18 cellular contexts compared by ENCODE assay signal in the genomic region with DNA sequence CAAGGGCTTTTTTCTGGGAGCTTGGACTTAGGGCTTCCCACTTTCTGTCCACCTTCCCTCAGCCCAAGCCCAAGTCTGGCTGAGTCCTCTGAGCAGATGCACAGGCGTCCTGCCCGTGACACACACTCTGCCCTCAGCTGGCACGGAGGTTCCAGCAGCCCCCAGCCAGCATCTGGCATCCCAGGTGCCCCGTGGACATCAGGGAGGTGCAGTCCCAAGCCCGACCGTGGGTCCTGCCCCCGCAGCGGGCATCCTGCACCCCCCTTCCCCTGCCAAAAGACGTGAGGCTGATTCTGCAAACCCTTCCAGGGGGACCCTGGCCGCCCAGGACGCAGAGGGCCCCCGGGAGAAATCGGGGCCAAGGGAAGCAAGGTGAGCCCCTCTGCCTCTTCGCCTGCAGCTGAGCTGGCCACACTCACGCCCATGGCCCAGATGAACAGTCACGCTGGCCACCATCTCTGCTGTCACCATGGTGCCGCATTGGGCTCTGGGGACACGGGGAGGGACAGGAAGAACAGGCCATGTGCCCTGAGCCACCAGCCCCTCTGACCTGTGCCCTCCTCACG. TPM values are rescaled to one million over a fixed set of nuclear protein-coding genes. Genes with fewer than 3 reads are reported as not detected.
DNase-seq lines count a peak whose midpoint lies in the region; ATAC-seq, FAIRE-seq and TF ChIP-seq lines count a peak whose summit lies in the region.
"Had no signal": no experiment of that assay in that cellular context is flagged by ENCODE, and none has a peak within 500 bp of the region (broad histone marks: within the 10 kb centered on the region; RNA-seq: fewer than 3 reads in every experiment).

No MANE protein-coding gene starts in this region.

- peak; percentile 24 for DNase-seq in activated CD4-positive, CD25-positive, alpha-beta regulatory T cell treated with anti-CD3 and anti-CD28 coated beads, Interleukin-2, amount 50 U/mL, for 72 hours
- DNase-seq in WTC11 (ENCODE audit: low spot score), result peak; percentile 5
- DNase-seq in left colon, result peak; percentile 0 to 20
- DNase-seq in spleen, result peak; percentile 65
- no peak for DNase-seq in NCI-H1930 (lab: John Stamatoyannopoulos, UW)
- no peak for DNase-seq in NCI-H2081 (lab: John Stamatoyannopoulos, UW)
- no peak for DNase-seq in small intestine
- DNase-seq: GF-D8; midbrain; NCI-H1417; NCI-H510A; stimulated activated CD4-positive, alpha-beta T cell treated with anti-CD3 and anti-CD28 coated beads, Interleukin-2, amount 100 ng/mL, for 48 hours; SW 1271 had no signal

- H3K36me3 Mint-ChIP-seq in WTC11, result peaks cover 27% of the 10 kb centered on the region

- H3K4me3 Mint-ChIP-seq in WTC11, result no peak overlapping the region
- H3K4me3 Mint-ChIP-seq: dendritic cell treated with granulocyte-macrophage colony-stimulating factor and Interleukin-4, amounts not matched to agents 40 ng/mL and 50 ng/mL, for 4 days had no signal

- H3K27me3 ChIP-seq in spleen (replicated peaks in 1 of 7), result no peaks in the 10 kb centered on the region
- H3K27me3 ChIP-seq in small intestine (ENCODE audit: control insufficient read depth in 2 of 2, insufficient read depth in 2 of 2, low read length in 2 of 2), result no peaks in the 10 kb centered on the region

- H3K36me3 ChIP-seq in spleen, result peaks cover 0 to 99% (median 41%) of the 10 kb centered on the region in 6 donors
- peaks cover 0 to 2% of the 10 kb centered on the region in 2 donors for H3K36me3 ChIP-seq in small intestine (ENCODE audit: control insufficient read depth in 2 of 2, insufficient read depth in 2 of 2, low read length in 2 of 2)

- H3K4me1 ChIP-seq in spleen (no peaks in the 10 kb centered on the region), small intestine (ENCODE audit: control insufficient read depth in 2 of 2, insufficient read depth in 1 of 2, low read depth in 1 of 2, low read length in 1 of 2) (no peaks in the 10 kb centered on the region)
- H3K4me1 ChIP-seq: psoas muscle had no signal

- H3K27me3 Mint-ChIP-seq in WTC11 (ENCODE audit: low read depth), result no peaks in the 10 kb centered on the region

- H3K4me3 ChIP-seq in spleen, result no peak overlapping the region
- H3K4me3 ChIP-seq in small intestine (ENCODE audit: low read depth in 1 of 2, low read length in 2 of 2), result no peak overlapping the region
- H3K4me3 ChIP-seq: psoas muscle had no signal

- POLR2A ChIA-PET in WTC11 (lab: Charles Lee), result no interaction called here

- H3K27ac ChIP-seq in spleen (no peak overlapping the region), small intestine (ENCODE audit: low read depth in 1 of 2, low read length in 1 of 2) (no peak overlapping the region)
- H3K27ac ChIP-seq: psoas muscle, VCaP had no signal

- WGBS in spleen, 5 donors, result 82 to 96% (median 89%) methylated on average over 19 of the region's 19 CpGs
- 72 to 88% (median 73%) methylated on average over 19 of the region's 19 CpGs for WGBS in small intestine, 3 donors

- no peak for FAIRE-seq in small intestine (lab: Jason Lieb, UNC)
- FAIRE-seq: astrocyte had no signal

- intact Hi-C loops in left colon (cut with DNase I, micrococcal nuclease) (no loop called here), spleen (cut with DNase I; ENCODE audit: low total_unique reads) (no loop called here)

- H3K9me3 Mint-ChIP-seq in WTC11, result peaks cover 6% of the 10 kb centered on the region; the same call in 1 of the 2 replicates
- H3K9me3 Mint-ChIP-seq: dendritic cell treated with granulocyte-macrophage colony-stimulating factor and Interleukin-4, amounts not matched to agents 40 ng/mL and 50 ng/mL, for 4 days had no signal

- CTCF ChIA-PET in WTC11 (lab: Charles Lee), result interaction anchor here (1.0 kb wide), 1 partner anchor 25 kb away, joined by 3 read pairs; no protein-coding TSS in a partner anchor

- no peak for TF ChIP-seq POLR2A in spleen (IDR thresholded peaks at IDR 0.05)

- no peak for ATAC-seq in activated CD4-positive, CD25-positive, alpha-beta regulatory T cell treated with anti-CD3 and anti-CD28 coated beads, Interleukin-2, amount 50 U/mL, for 24 hours
- no peak for ATAC-seq in WTC11
- no peak for ATAC-seq in left colon
- ATAC-seq: psoas muscle had no signal

- no peaks in the 10 kb centered on the region for H3K4me1 Mint-ChIP-seq in WTC11

- TF ChIP-seq CTCF in WTC11 (IDR thresholded peaks at IDR 0.05), result no peak
- no peak for TF ChIP-seq CTCF in spleen (IDR thresholded peaks at IDR 0.05 in 8 of 11, conservative IDR thresholded peaks at IDR 0.05 in 3 of 11)

- no peak overlapping the region for H3K27ac Mint-ChIP-seq in WTC11
- H3K27ac Mint-ChIP-seq: dendritic cell treated with granulocyte-macrophage colony-stimulating factor and Interleukin-4, amounts not matched to agents 40 ng/mL and 50 ng/mL, for 4 days had no signal

- H3K9me3 ChIP-seq in spleen (peaks cover 0 to 15% (median 10%) of the 10 kb centered on the region in 8 donors), small intestine (ENCODE audit: control insufficient read depth, low read depth) (no peaks in the 10 kb centered on the region)
- H3K9me3 ChIP-seq: psoas muscle had no signal

TF ChIP-seq in WTC11, 78 proteins besides CTCF, POLR2A, EP300 and RAD21 (continues in another document):
- TF ChIP-seq GTF2I (CRISPR knock-in tag; conservative IDR thresholded peaks at IDR 0.05) (no peak), ZNF512 (CRISPR knock-in tag; IDR thresholded peaks at IDR 0.05; ENCODE audit: borderline replicate concordance) (no peak), ZNF232 (CRISPR knock-in tag; IDR thresholded peaks at IDR 0.05) (no peak), ZNF425 (CRISPR knock-in tag; conservative IDR thresholded peaks at IDR 0.05) (no peak), ELF4 (CRISPR knock-in tag; IDR thresholded peaks at IDR 0.05; ENCODE audit: low read depth) (no peak), ZSCAN18 (CRISPR knock-in tag; IDR thresholded peaks at IDR 0.05) (no peak)
- TF ChIP-seq, protein P1, sequence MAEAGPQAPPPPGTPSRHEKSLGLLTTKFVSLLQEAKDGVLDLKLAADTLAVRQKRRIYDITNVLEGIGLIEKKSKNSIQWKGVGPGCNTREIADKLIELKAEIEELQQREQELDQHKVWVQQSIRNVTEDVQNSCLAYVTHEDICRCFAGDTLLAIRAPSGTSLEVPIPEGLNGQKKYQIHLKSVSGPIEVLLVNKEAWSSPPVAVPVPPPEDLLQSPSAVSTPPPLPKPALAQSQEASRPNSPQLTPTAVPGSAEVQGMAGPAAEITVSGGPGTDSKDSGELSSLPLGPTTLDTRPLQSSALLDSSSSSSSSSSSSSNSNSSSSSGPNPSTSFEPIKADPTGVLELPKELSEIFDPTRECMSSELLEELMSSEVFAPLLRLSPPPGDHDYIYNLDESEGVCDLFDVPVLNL (CRISPR knock-in tag; IDR thresholded peaks at IDR 0.05; ENCODE audit: borderline replicate concordance, low read depth), result no peak

RNA-seq across cellular contexts. Expression of gene COL6A2, which starts 20.5 kb away (rescaled TPM):
- total RNA-seq in WTC11 (2021) (111 to 138 TPM (median 138 TPM) in 3 replicates), left colon (100 to 1,000 TPM in 1 of 2 donors, 10 to 100 TPM in 1; 65.5 to 193 TPM), spleen (100 to 1,000 TPM; 105 to 259 (median 198) TPM)
- polyA plus RNA-seq in spleen (100 to 1,000 TPM; 101 to 244 (median 110) TPM), small intestine (100 to 1,000 TPM in 1 of 3 donors, 10 to 100 TPM in 1, 1 to 10 TPM in 1; 3.8 to 159 (median 14.3) TPM)

RNA-seq across cellular contexts. Expression of gene FTCD, which starts 37.0 kb away (rescaled TPM):
- 6.1 to 9.6 TPM (median 9.5 TPM) in 3 replicates for total RNA-seq in WTC11 (2021)
- under 1 TPM; 0.22 to 0.52 TPM for total RNA-seq in left colon
- 1 to 10 TPM in 1 of 7 donors, under 1 TPM in 1, not detected in 5; 0.81 to 1.7 TPM for total RNA-seq in spleen
- polyA plus RNA-seq in spleen, result 1 to 10 TPM in 1 of 3 donors, under 1 TPM in 2; 0.35 to 2.8 (median 0.38) TPM
- 10 to 100 TPM in 2 of 3 donors, under 1 TPM in 1; 0.31 to 55.1 (median 22.8) TPM for polyA plus RNA-seq in small intestine

Comparison
In these comparisons a context has a peak if more than half of its experiments do, and no peak if none do; other contexts are left out.
1. DNase-seq: peak in activated CD4-positive, CD25-positive, alpha-beta regulatory T cell treated with anti-CD3 and anti-CD28 coated beads, Interleukin-2, amount 50 U/mL, for 72 hours (single experiment), WTC11 (single experiment), left colon (2 of 2) and spleen (single experiment); none in NCI-H1930 (0 of 2), NCI-H2081 (0 of 2) and small intestine (single experiment).